10 cellular contexts compared by ENCODE assay signal in the genomic region with DNA sequence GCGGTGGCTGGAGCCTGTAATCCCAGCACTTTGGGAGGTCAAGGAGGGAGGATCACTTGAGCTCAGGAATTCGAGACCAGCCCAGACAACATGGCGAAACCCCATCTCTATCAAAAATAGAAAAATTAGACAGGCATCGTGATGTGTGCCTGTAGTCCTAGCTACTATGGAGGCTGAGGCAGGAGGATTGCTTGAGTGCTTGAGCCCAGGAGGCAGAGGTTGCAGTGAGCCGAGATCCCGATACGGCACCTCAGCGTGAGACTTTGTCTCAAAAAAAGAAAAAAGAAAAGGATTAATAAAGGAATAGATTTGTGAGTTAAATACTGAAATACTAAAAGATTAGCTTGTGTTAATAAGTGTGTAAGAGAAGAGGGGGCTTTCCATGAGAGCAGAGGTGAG. TPM values are rescaled to one million over a fixed set of nuclear protein-coding genes. Genes with fewer than 3 reads are reported as not detected.
DNase-seq lines count a peak whose midpoint lies in the region; ATAC-seq and TF ChIP-seq lines count a peak whose summit lies in the region.
"Had no signal": no experiment of that assay in that cellular context is flagged by ENCODE, and none has a peak within 500 bp of the region (broad histone marks: within the 10 kb centered on the region; RNA-seq: fewer than 3 reads in every experiment).

No MANE protein-coding gene starts in this region.

- H3K27me3 ChIP-seq in SK-N-SH (ENCODE audit: insufficient read depth) (peaks cover 15% of the 10 kb centered on the region; the same call in 1 of the 2 replicates), iPS-15b (ENCODE audit: control insufficient read depth, insufficient read depth, low read length) (no peaks in the 10 kb centered on the region)

- H3K9ac ChIP-seq in SK-N-SH: no peak overlapping the region
- peak overlapping the region; percentile 73 for H3K9ac ChIP-seq in iPS-15b (ENCODE audit: low read depth, low read length)

- H3K4me1 Mint-ChIP-seq in activated T-cell treated with anti-CD3 and anti-CD28 coated beads, Interleukin-2, amount 50 U/mL, for 72 hours (ENCODE audit: low read depth): peaks cover 21% of the 10 kb centered on the region
- H3K4me1 Mint-ChIP-seq in stimulated activated memory B cell treated with anti-CD40 and anti-IgM and Interleukin-4, amounts not matched to agents 10 μg/mL and 1 μg/mL and 100 μg/mL, for 72 hours: peaks cover 35% of the 10 kb centered on the region

- no peak for TF ChIP-seq CTCF in SK-N-SH (IDR thresholded peaks at IDR 0.05)

- WGBS in SK-N-SH (ENCODE audit: low lambda C conversion rate): 79% methylated on average over 8 of the region's 8 CpGs

- no peak for DNase-seq in SK-N-SH
- no peak for DNase-seq in activated T-cell treated with anti-CD3 and anti-CD28 coated beads, Interleukin-2, amount 50 U/mL, for 72 hours
- no peak for DNase-seq in NCI-H1930 (lab: John Stamatoyannopoulos, UW)
- no peak for DNase-seq in activated effector memory CD4-positive, alpha-beta T cell treated with Interleukin-2 at 50 U/mL for 16 hours

- H3K36me3 ChIP-seq in SK-N-SH (replicated peaks in 1 of 2; ENCODE audit: control insufficient read depth in 1 of 2, insufficient read depth in 2 of 2, low read length in 1 of 2) (no peaks in the 10 kb centered on the region), iPS-15b (ENCODE audit: control insufficient read depth, insufficient read depth, low read length) (no peaks in the 10 kb centered on the region)
- H3K36me3 ChIP-seq: SJSA1 had no signal

- no peak overlapping the region for H3K4me2 ChIP-seq in SK-N-SH

- H3K9me3 ChIP-seq in SK-N-SH (no peaks in the 10 kb centered on the region), iPS-15b (ENCODE audit: control insufficient read depth, insufficient read depth, low read length) (no peaks in the 10 kb centered on the region)
- H3K9me3 ChIP-seq: SJSA1 had no signal

- H3K4me1 ChIP-seq in SK-N-SH (ENCODE audit: control insufficient read depth in 1 of 2, insufficient read depth in 2 of 2, low read depth in 1 of 2, low read length in 1 of 2) (no peaks in the 10 kb centered on the region; a peak in 1 of 4 replicates), iPS-15b (ENCODE audit: control insufficient read depth, insufficient read depth, low read length) (peaks cover 16% of the 10 kb centered on the region)
- H3K4me1 ChIP-seq: SJSA1 had no signal

- H3K36me3 Mint-ChIP-seq in activated T-cell treated with anti-CD3 and anti-CD28 coated beads, Interleukin-2, amount 50 U/mL, for 72 hours (ENCODE audit: insufficient read depth in 2 of 2): no peaks in the 10 kb centered on the region
- H3K36me3 Mint-ChIP-seq in stimulated activated memory B cell treated with anti-CD40 and anti-IgM and Interleukin-4, amounts not matched to agents 10 μg/mL and 1 μg/mL and 100 μg/mL, for 72 hours: no peaks in the 10 kb centered on the region

- H3F3A ChIP-seq in SK-N-SH (replicated peaks; ENCODE audit: insufficient read depth): no peaks in the 10 kb centered on the region

- no peaks in the 10 kb centered on the region for H3K9me2 ChIP-seq in SK-N-SH

- ATAC-seq in SK-N-SH treated with all-trans-retinoic acid at 6 μM for 48 hours: no peak
- no peak for ATAC-seq in activated T-cell treated with anti-CD3 and anti-CD28 coated beads, Interleukin-2, amount 50 U/mL, for 72 hours (replicated peaks in 1 of 2)
- no peak for ATAC-seq in stimulated activated memory B cell treated with anti-CD40 and anti-IgM and Interleukin-4, amounts not matched to agents 10 μg/mL and 1 μg/mL and 100 μg/mL, for 72 hours
- no peak for ATAC-seq in GM21825 (IDR thresholded peaks at IDR 0.05; ENCODE audit: unreplicated experiment)

- H4K20me1 ChIP-seq in SK-N-SH (ENCODE audit: insufficient read depth): no peaks in the 10 kb centered on the region

- no peaks in the 10 kb centered on the region for H3K79me2 ChIP-seq in SK-N-SH (ENCODE audit: insufficient read depth)

- no peak for TF ChIP-seq RAD21 in SK-N-SH (IDR thresholded peaks at IDR 0.05; ENCODE audit: low read length)

- H3K27ac Mint-ChIP-seq in activated T-cell treated with anti-CD3 and anti-CD28 coated beads, Interleukin-2, amount 50 U/mL, for 72 hours: peak overlapping the region; percentile 74
- H3K27ac Mint-ChIP-seq in stimulated activated memory B cell treated with anti-CD40 and anti-IgM and Interleukin-4, amounts not matched to agents 10 μg/mL and 1 μg/mL and 100 μg/mL, for 72 hours: peak overlapping the region; percentile 86

- H3K27ac ChIP-seq in SK-N-SH (ENCODE audit: low read depth in 2 of 2, low read length in 1 of 2): no peak overlapping the region
- H3K27ac ChIP-seq: SJSA1 had no signal

- CTCF ChIA-PET in SK-N-SH (lab: Yijun Ruan, JAX): no interaction called here

- no peaks in the 10 kb centered on the region for H3K9me3 Mint-ChIP-seq in activated T-cell treated with anti-CD3 and anti-CD28 coated beads, Interleukin-2, amount 50 U/mL, for 72 hours
- no peaks in the 10 kb centered on the region for H3K9me3 Mint-ChIP-seq in stimulated activated memory B cell treated with anti-CD40 and anti-IgM and Interleukin-4, amounts not matched to agents 10 μg/mL and 1 μg/mL and 100 μg/mL, for 72 hours

- 0 out of 2 replicates have a peak overlapping the region, but pooled peaks have one; percentile 56 for H2AFZ ChIP-seq in SK-N-SH (ENCODE audit: low read depth)

- H3K4me3 ChIP-seq in SK-N-SH (ENCODE audit: low read depth in 2 of 2, low read length in 1 of 2) (no peak overlapping the region), iPS-15b (ENCODE audit: low read depth, low read length) (peak overlapping the region; percentile 28)
- H3K4me3 ChIP-seq: SJSA1 had no signal

- POLR2A ChIA-PET in SK-N-SH (lab: Yijun Ruan, JAX): no interaction called here

- H3K4me3 Mint-ChIP-seq in activated T-cell treated with anti-CD3 and anti-CD28 coated beads, Interleukin-2, amount 50 U/mL, for 72 hours: peak overlapping the region; percentile 75 to 82
- peak overlapping the region; percentile 83 for H3K4me3 Mint-ChIP-seq in stimulated activated memory B cell treated with anti-CD40 and anti-IgM and Interleukin-4, amounts not matched to agents 10 μg/mL and 1 μg/mL and 100 μg/mL, for 72 hours

- H3K27me3 Mint-ChIP-seq in activated T-cell treated with anti-CD3 and anti-CD28 coated beads, Interleukin-2, amount 50 U/mL, for 72 hours (ENCODE audit: low read depth): no peaks in the 10 kb centered on the region
- peaks cover 9% of the 10 kb centered on the region for H3K27me3 Mint-ChIP-seq in stimulated activated memory B cell treated with anti-CD40 and anti-IgM and Interleukin-4, amounts not matched to agents 10 μg/mL and 1 μg/mL and 100 μg/mL, for 72 hours

- TF ChIP-seq EP300 in SK-N-SH (IDR thresholded peaks at IDR 0.05; ENCODE audit: borderline replicate concordance in 1 of 2, low read depth in 1 of 2, low read length in 1 of 2): no peak

TF ChIP-seq in SK-N-SH treated with all-trans-retinoic acid at 6 μM for 48 hours, 23 proteins besides CTCF, POLR2A, EP300 and RAD21 (continues in another document):
- no peak for TF ChIP-seq TCF4 (CRISPR knock-in tag; IDR thresholded peaks at IDR 0.05; ENCODE audit: borderline replicate concordance)
- TF ChIP-seq ARNTL (CRISPR knock-in tag; IDR thresholded peaks at IDR 0.05; ENCODE audit: borderline replicate concordance, low read depth): no peak
- TF ChIP-seq CSRNP3 (CRISPR knock-in tag; IDR thresholded peaks at IDR 0.05): no peak
- TF ChIP-seq PPARA (CRISPR knock-in tag; IDR thresholded peaks at IDR 0.05; ENCODE audit: borderline replicate concordance): no peak
- TF ChIP-seq ZNF565 (CRISPR knock-in tag; conservative IDR thresholded peaks at IDR 0.05; ENCODE audit: low read depth): no peak
- TF ChIP-seq ZNF8 (CRISPR knock-in tag; IDR thresholded peaks at IDR 0.05): no peak
- TF ChIP-seq, protein P1, sequence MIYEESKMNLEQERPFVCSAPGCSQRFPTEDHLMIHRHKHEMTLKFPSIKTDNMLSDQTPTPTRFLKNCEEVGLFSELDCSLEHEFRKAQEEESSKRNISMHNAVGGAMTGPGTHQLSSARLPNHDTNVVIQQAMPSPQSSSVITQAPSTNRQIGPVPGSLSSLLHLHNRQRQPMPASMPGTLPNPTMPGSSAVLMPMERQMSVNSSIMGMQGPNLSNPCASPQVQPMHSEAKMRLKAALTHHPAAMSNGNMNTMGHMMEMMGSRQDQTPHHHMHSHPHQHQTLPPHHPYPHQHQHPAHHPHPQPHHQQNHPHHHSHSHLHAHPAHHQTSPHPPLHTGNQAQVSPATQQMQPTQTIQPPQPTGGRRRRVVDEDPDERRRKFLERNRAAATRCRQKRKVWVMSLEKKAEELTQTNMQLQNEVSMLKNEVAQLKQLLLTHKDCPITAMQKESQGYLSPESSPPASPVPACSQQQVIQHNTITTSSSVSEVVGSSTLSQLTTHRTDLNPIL (CRISPR knock-in tag; IDR thresholded peaks at IDR 0.05; ENCODE audit: low read depth): no peak

RNA-seq across cellular contexts. Expression of gene RPGRIP1, which starts 29.4 kb away (rescaled TPM):
- polyA plus RNA-seq in SK-N-SH (2012; rRNA removed): not detected in 2 replicates
- polyA plus RNA-seq in SK-N-SH (2012; cell fraction: cytosol; rRNA removed): not detected in 2 replicates
- 0.02 TPM in 1 of 2 replicates, not detected in the other for polyA plus RNA-seq in SK-N-SH (2012; cell fraction: nucleus; rRNA removed)
- total RNA-seq in activated T-cell treated with anti-CD3 and anti-CD28 coated beads, Interleukin-2, amount 50 U/mL, for 72 hours: not detected
- total RNA-seq: SJSA1 had no signal
- polyA plus RNA-seq: AG04450 had no signal

RNA-seq across cellular contexts. Expression of gene HNRNPC, which starts 40.0 kb away (rescaled TPM):
- polyA plus RNA-seq in SK-N-SH (2012; rRNA removed): 341 and 500 TPM in 2 replicates
- 518 and 530 TPM in 2 replicates for polyA plus RNA-seq in SK-N-SH (2012; cell fraction: cytosol; rRNA removed)
- 151 and 267 TPM in 2 replicates for polyA plus RNA-seq in SK-N-SH (2012; cell fraction: nucleus; rRNA removed)
- total RNA-seq in activated T-cell treated with anti-CD3 and anti-CD28 coated beads, Interleukin-2, amount 50 U/mL, for 72 hours: 1,000 to 10,000 TPM; 1,220 to 1,492 TPM
